Comparison of ENCODE assay signal across 19 cellular contexts in genomic region chr10:61742812-61743211, GRCh38.
A peak's percentile ranks its signal among the peaks of the same experiment; 100 is the strongest.
DNase-seq lines count a peak whose midpoint lies in the region; ATAC-seq and TF ChIP-seq lines count a peak whose summit lies in the region.
"Had no signal": no experiment of that assay in that cellular context is flagged by ENCODE, and none has a peak within 500 bp of the region (broad histone marks: within the 10 kb centered on the region; RNA-seq: fewer than 3 reads in every experiment).

No MANE protein-coding gene starts in this region.

- H3K4me1 Mint-ChIP-seq in natural killer cell = peaks cover 15 to 31% of the 10 kb centered on the region in 2 donors
- H3K4me1 Mint-ChIP-seq in natural killer cell treated with Interleukin-12 subunit alpha and Interleukin-12 subunit beta and Interleukin-15 and Interleukin-18, amount 100 ng/mL, for 72 hours (ENCODE audit: low read depth in 2 of 2) = peaks cover 0 to 17% of the 10 kb centered on the region in 2 donors
- H3K4me1 Mint-ChIP-seq in nephron = peaks cover 12% of the 10 kb centered on the region
- H3K4me1 Mint-ChIP-seq: CD14-positive monocyte; CD8-positive, alpha-beta memory T cell had no signal

- H3K9me3 ChIP-seq in Panc1 (ENCODE audit: control insufficient read depth, insufficient read depth, low read depth, low read length) (no peaks in the 10 kb centered on the region), SJCRH30 (replicated peaks) (no peaks in the 10 kb centered on the region)
- H3K9me3 ChIP-seq: BE2C, HAP-1 had no signal

- H3K4me1 ChIP-seq in Panc1 (ENCODE audit: control insufficient read depth, insufficient read depth, low read length) = no peaks in the 10 kb centered on the region
- no peaks in the 10 kb centered on the region for H3K4me1 ChIP-seq in SJCRH30
- H3K4me1 ChIP-seq: BLaER1 treated with 17β-estradiol and CSF1 and Interleukin-3, amounts not matched to agents 10 nM and 100 nM; HAP-1 had no signal

- H3K4me3 Mint-ChIP-seq in natural killer cell (no peak overlapping the region), nephron (no peak overlapping the region)
- no peak overlapping the region for H3K4me3 Mint-ChIP-seq in natural killer cell treated with Interleukin-12 subunit alpha and Interleukin-12 subunit beta and Interleukin-15 and Interleukin-18, amount 100 ng/mL, for 72 hours
- H3K4me3 Mint-ChIP-seq: CD14-positive monocyte; CD4-positive, alpha-beta T cell; CD8-positive, alpha-beta memory T cell; HFFc6 had no signal

- in situ Hi-C loops in Panc1 (cut with HindIII; ENCODE audit: low pct_unique_long_range_greater_than_20kb, low sequenced_read_pairs) = no loop called here

- POLR2A ChIA-PET in Panc1 (lab: Charles Lee) = no interaction called here

- H3K27me3 ChIP-seq in Panc1 (ENCODE audit: control insufficient read depth, insufficient read depth, low read length) = no peaks in the 10 kb centered on the region
- no peaks in the 10 kb centered on the region for H3K27me3 ChIP-seq in SJCRH30
- H3K27me3 ChIP-seq: BE2C; BLaER1 treated with 17β-estradiol and CSF1 and Interleukin-3, amounts not matched to agents 10 nM and 100 nM had no signal

- TF ChIP-seq CTCF in natural killer cell (IDR thresholded peaks at IDR 0.05) (no peak), Panc1 (IDR thresholded peaks at IDR 0.05) (no peak), nephron (IDR thresholded peaks at IDR 0.05; ENCODE audit: unreplicated experiment in 3 of 3) (no peak)

- H3K36me3 Mint-ChIP-seq in natural killer cell (no peaks in the 10 kb centered on the region), nephron (ENCODE audit: low read depth) (no peaks in the 10 kb centered on the region)
- H3K36me3 Mint-ChIP-seq in natural killer cell treated with Interleukin-12 subunit alpha and Interleukin-12 subunit beta and Interleukin-15 and Interleukin-18, amount 100 ng/mL, for 72 hours = peaks cover 5% of the 10 kb centered on the region
- H3K36me3 Mint-ChIP-seq: CD14-positive monocyte had no signal

- CTCF ChIA-PET in Panc1 (lab: Charles Lee) = no interaction called here

- H3K27ac Mint-ChIP-seq in natural killer cell (no peak overlapping the region), nephron (peak overlapping the region in 2 of 3 experiments; percentile 59 to 65)
- no peak overlapping the region for H3K27ac Mint-ChIP-seq in natural killer cell treated with Interleukin-12 subunit alpha and Interleukin-12 subunit beta and Interleukin-15 and Interleukin-18, amount 100 ng/mL, for 72 hours
- H3K27ac Mint-ChIP-seq: CD14-positive monocyte; CD4-positive, alpha-beta T cell; CD8-positive, alpha-beta memory T cell; HFFc6 had no signal

- ATAC-seq in natural killer cell (peak; percentile 35 to 73 (median 50)), Panc1 (no peak)
- ATAC-seq in natural killer cell treated with Interleukin-12 subunit alpha and Interleukin-12 subunit beta and Interleukin-15 and Interleukin-18, amount 100 ng/mL, for 72 hours = no peak

- H3K27me3 Mint-ChIP-seq in natural killer cell (ENCODE audit: low read depth in 2 of 2) = no peaks in the 10 kb centered on the region
- H3K27me3 Mint-ChIP-seq in natural killer cell treated with Interleukin-12 subunit alpha and Interleukin-12 subunit beta and Interleukin-15 and Interleukin-18, amount 100 ng/mL, for 72 hours = no peaks in the 10 kb centered on the region
- no peaks in the 10 kb centered on the region for H3K27me3 Mint-ChIP-seq in nephron (ENCODE audit: low read depth)

- no peaks in the 10 kb centered on the region for H3K9me3 Mint-ChIP-seq in natural killer cell
- no peaks in the 10 kb centered on the region for H3K9me3 Mint-ChIP-seq in natural killer cell treated with Interleukin-12 subunit alpha and Interleukin-12 subunit beta and Interleukin-15 and Interleukin-18, amount 100 ng/mL, for 72 hours
- H3K9me3 Mint-ChIP-seq in nephron = no peaks in the 10 kb centered on the region
- H3K9me3 Mint-ChIP-seq: CD14-positive monocyte, HFFc6 had no signal

- no peaks in the 10 kb centered on the region for H3K36me3 ChIP-seq in Panc1 (ENCODE audit: control insufficient read depth, insufficient read depth, low read length)
- H3K36me3 ChIP-seq in SJCRH30 = no peaks in the 10 kb centered on the region
- H3K36me3 ChIP-seq: BE2C; BLaER1 treated with 17β-estradiol and CSF1 and Interleukin-3, amounts not matched to agents 10 nM and 100 nM; HAP-1 had no signal

- H3K27ac ChIP-seq in Panc1 (ENCODE audit: low read length) (peak overlapping the region; percentile 56; the same call in 1 of the 2 replicates), SJCRH30 (no peak overlapping the region)
- H3K27ac ChIP-seq: 22Rv1; BLaER1 treated with 17β-estradiol and CSF1 and Interleukin-3, amounts not matched to agents 10 nM and 100 nM had no signal

- intact Hi-C loops in natural killer cell (cut with micrococcal nuclease) (no loop called here), Panc1 (cut with micrococcal nuclease; ENCODE audit: unreplicated experiment) (no loop called here)

- DNase-seq in natural killer cell (no peak), Panc1 (ENCODE audit: low read depth, low spot score) (no peak), SJCRH30 (no peak), DMS53 (lab: John Stamatoyannopoulos, UW) (no peak)
- DNase-seq in natural killer cell treated with Interleukin-12 subunit alpha and Interleukin-12 subunit beta and Interleukin-15 and Interleukin-18, amount 100 ng/mL, for 72 hours (ENCODE audit: low spot score) = no peak
- DNase-seq: ACHN; AML-193; BE2C; CD4-positive, alpha-beta T cell; CD8-positive, alpha-beta memory T cell; DMS 273 treated with DMSO at 0.1 percent for 48 hours; DMS79 treated with DMSO at 0.1 percent for 48 hours; GOT3; HFFc6 had no signal

- no TSS peak for BruUV-seq in Panc1 (replicated peaks; lab: Mats Ljungman, UMichigan)

- H3K4me3 ChIP-seq in Panc1 (ENCODE audit: low read depth in 2 of 2, low read length in 2 of 2) = no peak overlapping the region
- H3K4me3 ChIP-seq in SJCRH30 = no peak overlapping the region
- H3K4me3 ChIP-seq: BLaER1 treated with 17β-estradiol and CSF1 and Interleukin-3, amounts not matched to agents 10 nM and 100 nM; HAP-1 had no signal

Comparison
In these comparisons a context has a peak if more than half of its experiments do, and no peak if none do; other contexts are left out.
1. ATAC-seq: peak in natural killer cell (3 of 3); none in natural killer cell treated with Interleukin-12 subunit alpha and Interleukin-12 subunit beta and Interleukin-15 and Interleukin-18, amount 100 ng/mL, for 72 hours (0 of 2) and Panc1 (single experiment).
2. H3K27ac Mint-ChIP-seq: peak in nephron (2 of 3); none in natural killer cell (0 of 2) and natural killer cell treated with Interleukin-12 subunit alpha and Interleukin-12 subunit beta and Interleukin-15 and Interleukin-18, amount 100 ng/mL, for 72 hours (0 of 2).